In the genomic region with DNA sequence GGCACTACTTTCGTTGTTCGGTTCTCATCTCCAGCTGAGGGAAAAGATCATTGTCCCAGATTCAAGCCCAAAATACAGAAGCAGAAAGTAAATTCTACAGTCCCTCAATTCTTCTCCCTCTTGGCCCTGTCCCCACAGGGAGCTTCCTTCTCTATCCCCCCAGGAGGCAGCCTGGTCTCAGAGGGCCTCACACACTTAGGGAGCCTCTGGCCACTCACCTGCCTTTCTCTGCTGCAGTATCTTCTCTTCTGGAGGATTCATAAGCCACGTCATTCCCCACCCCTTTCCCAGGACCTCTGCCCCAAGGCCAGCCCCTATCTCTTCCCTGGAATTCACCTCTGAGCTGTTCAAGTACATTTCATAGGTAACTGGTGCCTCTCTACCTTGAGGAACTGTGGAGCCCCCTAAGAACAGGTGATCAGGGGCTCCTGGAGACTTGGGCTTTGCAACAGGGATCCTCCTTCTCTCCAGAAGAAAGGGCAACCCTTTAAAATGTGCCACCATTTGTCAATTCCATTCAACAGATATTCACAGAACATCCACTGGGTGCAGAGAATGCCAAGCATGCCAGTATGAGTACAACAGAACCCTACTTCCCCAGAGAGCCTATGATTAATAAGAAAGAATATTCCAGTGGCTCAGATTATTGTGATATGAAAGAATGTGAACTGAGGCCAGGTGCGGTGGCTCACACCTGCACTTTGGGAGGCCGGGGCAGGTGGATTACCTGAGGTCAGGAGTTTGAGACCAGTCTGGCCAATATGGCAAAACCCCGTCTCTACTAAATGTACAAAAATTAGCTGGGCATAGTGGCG, we compare ENCODE assay signal across 12 cellular contexts.
"Had no signal": no experiment of that assay in that cellular context is flagged by ENCODE, and none has a peak within 500 bp of the region (broad histone marks: within the 10 kb centered on the region; RNA-seq: fewer than 3 reads in every experiment).

No MANE protein-coding gene starts in this region.

- H3K9me3 Mint-ChIP-seq: activated T-helper 1 cell treated with anti-CD3 and anti-CD28 coated beads, Interleukin-12 subunit alpha, Interleukin-12 subunit beta, Interleukin-2, Interleukin-4 antibody, amounts not matched to agents 30 ng/mL and 10 ng/mL and 1 ng/mL, durations not matched to agents 14 hours and 24 hours and 36 hours; brain; nephron had no signal

- H3K27me3 ChIP-seq: ovary had no signal

- ATAC-seq: left lobe of liver had no signal

- H3K27ac Mint-ChIP-seq: activated T-helper 1 cell treated with anti-CD3 and anti-CD28 coated beads, Interleukin-12 subunit alpha, Interleukin-12 subunit beta, Interleukin-2, Interleukin-4 antibody, amounts not matched to agents 30 ng/mL and 10 ng/mL and 1 ng/mL, durations not matched to agents 14 hours and 24 hours and 36 hours; nephron had no signal

- H3K36me3 Mint-ChIP-seq: brain had no signal

- H3K27ac ChIP-seq: esophagus muscularis mucosa, ovary, skin epidermis, tibial artery had no signal

- H3K4me3 ChIP-seq: esophagus muscularis mucosa, ovary, skin epidermis, tibial artery had no signal

- DNase-seq: activated CD4-positive, alpha-beta T cell treated with anti-CD3 and anti-CD28 coated beads for 1 hour; activated CD4-positive, alpha-beta T cell treated with anti-CD3 and anti-CD28 coated beads, Interleukin-2, amount 50 U/mL, for 48 hours; activated naive CD4-positive, alpha-beta T cell treated with anti-CD3 and anti-CD28 coated beads, Interleukin-2, amount 50 U/mL, for 16 hours; amniotic stem cell had no signal

- H3K4me3 Mint-ChIP-seq: activated T-helper 1 cell treated with anti-CD3 and anti-CD28 coated beads, Interleukin-12 subunit alpha, Interleukin-12 subunit beta, Interleukin-2, Interleukin-4 antibody, amounts not matched to agents 30 ng/mL and 10 ng/mL and 1 ng/mL, durations not matched to agents 14 hours and 24 hours and 36 hours; brain; nephron had no signal

- H3K9me3 ChIP-seq: esophagus muscularis mucosa, ovary, tibial artery had no signal

- H3K36me3 ChIP-seq: esophagus muscularis mucosa, ovary, tibial artery had no signal
